In genomic region chr14:22596354-22596879, GRCh38 we compare ENCODE assay signal across 1 cellular context.
TF ChIP-seq lines count a peak whose summit lies in the region.

No MANE protein-coding gene starts in this region.

TF ChIP-seq in HepG2, 621 proteins besides CTCF, POLR2A, EP300 and RAD21 (continued from another document):
- no peak for TF ChIP-seq CCDC6 (CRISPR knock-in tag; IDR thresholded peaks at IDR 0.05)
- TF ChIP-seq ATF4 (CRISPR knock-in tag; IDR thresholded peaks at IDR 0.05) = no peak
- TF ChIP-seq RELA (CRISPR knock-in tag; IDR thresholded peaks at IDR 0.05) = no peak
- no peak for TF ChIP-seq ZNF446 (CRISPR knock-in tag; IDR thresholded peaks at IDR 0.05)
- TF ChIP-seq ZNF878 (CRISPR knock-in tag; IDR thresholded peaks at IDR 0.05) = no peak
